Comparison of ENCODE assay signal across 18 cellular contexts in the genomic region with DNA sequence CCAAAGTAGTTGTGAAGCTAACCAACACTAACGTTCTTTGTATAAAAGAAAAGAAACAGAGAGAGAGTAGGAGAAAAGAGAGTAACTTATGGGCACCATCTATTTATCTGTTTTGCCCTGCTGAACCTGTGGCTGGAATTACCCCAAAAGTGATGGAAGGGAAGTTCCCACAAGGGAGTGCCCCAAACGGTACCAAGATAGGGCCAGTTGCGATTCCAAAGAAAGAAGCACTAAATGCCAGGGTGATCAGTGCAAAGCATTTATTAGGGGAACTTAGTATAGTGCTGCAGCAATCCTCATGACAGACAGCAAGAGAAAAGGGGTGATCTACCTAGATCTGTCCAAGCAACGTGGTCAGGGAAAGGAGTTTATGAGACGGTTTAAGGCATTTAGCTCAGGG.
DNase-seq lines count a peak whose midpoint lies in the region; ATAC-seq and TF ChIP-seq lines count a peak whose summit lies in the region.
"Had no signal": no experiment of that assay in that cellular context is flagged by ENCODE, and none has a peak within 500 bp of the region (broad histone marks: within the 10 kb centered on the region; RNA-seq: fewer than 3 reads in every experiment).

No MANE protein-coding gene starts in this region.

- intact Hi-C loops in Right ventricle myocardium superior (cut with DNase I), result no loop called here

- H3K4me1 Mint-ChIP-seq in activated naive CD4-positive, alpha-beta T cell treated with anti-CD3 and anti-CD28 coated beads, Interleukin-2, amount 10 ng/mL, durations not matched to agents 7 days and 5 days, result no peaks in the 10 kb centered on the region
- H3K4me1 Mint-ChIP-seq: B cell; CD4-positive, CD25-positive, alpha-beta regulatory T cell had no signal

- CTCF ChIA-PET in activated naive CD4-positive, alpha-beta T cell treated with anti-CD3 and anti-CD28 coated beads, Interleukin-2, amount 10 ng/mL, durations not matched to agents 7 days and 5 days (lab: Charles Lee), result no interaction called here

- no peaks in the 10 kb centered on the region for H3K9me3 Mint-ChIP-seq in activated naive CD4-positive, alpha-beta T cell treated with anti-CD3 and anti-CD28 coated beads, Interleukin-2, amount 10 ng/mL, durations not matched to agents 7 days and 5 days

- H3K27ac Mint-ChIP-seq in activated naive CD4-positive, alpha-beta T cell treated with anti-CD3 and anti-CD28 coated beads, Interleukin-2, amount 10 ng/mL, durations not matched to agents 7 days and 5 days, result no peak overlapping the region
- H3K27ac Mint-ChIP-seq: B cell; CD4-positive, CD25-positive, alpha-beta regulatory T cell; CD8-positive, alpha-beta T cell; GM23338 had no signal

- no peak overlapping the region for H3K4me3 ChIP-seq in GM12865 (ENCODE audit: low read depth, low read length)
- H3K4me3 ChIP-seq: BLaER1, GM23338 had no signal

- H3K4me3 Mint-ChIP-seq in activated naive CD4-positive, alpha-beta T cell treated with anti-CD3 and anti-CD28 coated beads, Interleukin-2, amount 10 ng/mL, durations not matched to agents 7 days and 5 days, result no peak overlapping the region
- H3K4me3 Mint-ChIP-seq: B cell; CD4-positive, CD25-positive, alpha-beta regulatory T cell; CD8-positive, alpha-beta T cell; GM23338; H9 had no signal

- no peak for TF ChIP-seq CTCF in GM12865 (IDR thresholded peaks at IDR 0.05; ENCODE audit: insufficient read depth, low read depth, low read length, missing control alignments)
- no peak for TF ChIP-seq CTCF in omental fat pad (IDR thresholded peaks at IDR 0.05)

- DNase-seq in GM12865 (ENCODE audit: low read depth) (peak; percentile 33), activated gamma-delta T cell treated with Interleukin-2 at 50 U/mL for 16 hours (no peak), Right ventricle myocardium superior (no peak), omental fat pad (ENCODE audit: low spot score) (no peak)
- no peak for DNase-seq in activated naive CD4-positive, alpha-beta T cell treated with anti-CD3 and anti-CD28 coated beads, Interleukin-2, amount 10 ng/mL, durations not matched to agents 7 days and 5 days
- DNase-seq: Caco-2; CD4-positive, CD25-positive, alpha-beta regulatory T cell; CD8-positive, alpha-beta T cell; DMS153; DND-41; H9 had no signal

- ATAC-seq in GM18511 (IDR thresholded peaks at IDR 0.05; ENCODE audit: unreplicated experiment) (peak; percentile 41), HG02588 (IDR thresholded peaks at IDR 0.05; ENCODE audit: unreplicated experiment) (peak; percentile 44), HG03432 (IDR thresholded peaks at IDR 0.05; ENCODE audit: unreplicated experiment) (peak; percentile 31), Right ventricle myocardium superior (ENCODE audit: poor library complexity) (no peak), omental fat pad (ENCODE audit: low FRiP score) (no peak)
- ATAC-seq: CD8-positive, alpha-beta T cell; GM23338; HCT116 had no signal

- H3K27me3 Mint-ChIP-seq in activated naive CD4-positive, alpha-beta T cell treated with anti-CD3 and anti-CD28 coated beads, Interleukin-2, amount 10 ng/mL, durations not matched to agents 7 days and 5 days, result no peaks in the 10 kb centered on the region
- H3K27me3 Mint-ChIP-seq: B cell; CD4-positive, CD25-positive, alpha-beta regulatory T cell had no signal

- no peaks in the 10 kb centered on the region for H3K36me3 Mint-ChIP-seq in activated naive CD4-positive, alpha-beta T cell treated with anti-CD3 and anti-CD28 coated beads, Interleukin-2, amount 10 ng/mL, durations not matched to agents 7 days and 5 days
- H3K36me3 Mint-ChIP-seq: CD4-positive, CD25-positive, alpha-beta regulatory T cell; CD8-positive, alpha-beta T cell had no signal

Comparison
In these comparisons a context has a peak if more than half of its experiments do, and no peak if none do; other contexts are left out.
1. ATAC-seq: peak in GM18511 (single experiment), HG02588 (single experiment) and HG03432 (single experiment); none in Right ventricle myocardium superior (single experiment) and omental fat pad (single experiment).